Comparison of ENCODE assay signal across 1 cellular context in the genomic region with DNA sequence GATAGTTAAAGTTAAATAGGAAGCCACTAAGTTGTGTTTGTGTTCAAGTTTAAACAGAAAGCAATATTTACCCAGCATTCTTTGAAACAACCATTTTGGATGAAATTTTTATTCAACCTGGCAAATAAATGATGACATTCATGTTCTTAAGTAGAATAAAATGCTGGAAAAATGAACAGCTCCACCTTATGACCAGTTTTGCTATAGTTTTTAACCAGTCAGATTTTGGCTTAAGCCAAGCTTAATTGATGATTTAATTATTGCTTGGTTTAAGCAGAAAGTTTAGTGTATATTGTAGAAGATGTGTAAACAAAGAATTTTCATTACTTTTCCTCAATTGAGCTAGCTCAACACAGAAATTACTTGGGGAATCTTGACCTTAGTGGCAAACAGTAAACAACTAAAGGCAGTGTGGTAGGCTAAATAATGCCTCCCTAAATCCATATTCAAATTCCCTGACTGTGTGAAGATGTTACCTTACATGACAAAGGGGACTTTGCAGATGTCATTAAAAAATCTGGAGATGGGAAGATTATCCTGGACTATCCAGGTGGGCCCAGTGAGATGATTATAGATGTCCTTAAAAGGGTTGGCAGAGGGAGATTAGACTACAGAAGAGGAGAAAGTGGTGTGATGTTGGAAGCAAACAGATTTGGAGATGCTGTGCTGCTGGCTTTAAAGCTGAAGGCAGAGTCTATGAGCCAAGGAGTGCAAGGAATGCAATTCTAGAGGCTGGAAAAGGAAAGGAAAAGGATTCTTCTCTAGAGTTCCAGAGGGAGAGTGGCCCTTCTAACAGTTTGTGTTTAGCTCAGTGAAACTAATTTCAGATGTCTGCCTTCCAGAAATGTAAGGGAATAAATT.
A peak's percentile ranks its signal among the peaks of the same experiment; 100 is the strongest.
TF ChIP-seq lines count a peak whose summit lies in the region.

No MANE protein-coding gene starts in this region.

TF ChIP-seq in GM23338, 12 proteins besides CTCF, POLR2A, EP300 and RAD21 (continued from another document):
- peak; percentile 72 for TF ChIP-seq ZNF462 (CRISPR knock-in tag; IDR thresholded peaks at IDR 0.05)
- 0 out of 2 replicates have a peak, but pooled peaks have one; percentile 10 for TF ChIP-seq NANOG (IDR thresholded peaks at IDR 0.05; ENCODE audit: borderline replicate concordance)
- TF ChIP-seq STAT1 (IDR thresholded peaks at IDR 0.05; ENCODE audit: unreplicated experiment): no peak
- no peak for TF ChIP-seq POLR2AphosphoS5 (IDR thresholded peaks at IDR 0.05; ENCODE audit: low read depth)
- no peak for TF ChIP-seq EZH2 (IDR thresholded peaks at IDR 0.05; ENCODE audit: low read depth, unreplicated experiment)
- no peak for TF ChIP-seq JUNB (IDR thresholded peaks at IDR 0.05; ENCODE audit: unreplicated experiment)
- no peak for TF ChIP-seq REST (IDR thresholded peaks at IDR 0.05; ENCODE audit: unreplicated experiment)
- TF ChIP-seq EZH2phosphoT487 (IDR thresholded peaks at IDR 0.05; ENCODE audit: unreplicated experiment): no peak
- no peak for TF ChIP-seq ZNF114 (CRISPR knock-in tag; IDR thresholded peaks at IDR 0.05)
